ENCODE assay signal across 8 cellular contexts in the genomic region with DNA sequence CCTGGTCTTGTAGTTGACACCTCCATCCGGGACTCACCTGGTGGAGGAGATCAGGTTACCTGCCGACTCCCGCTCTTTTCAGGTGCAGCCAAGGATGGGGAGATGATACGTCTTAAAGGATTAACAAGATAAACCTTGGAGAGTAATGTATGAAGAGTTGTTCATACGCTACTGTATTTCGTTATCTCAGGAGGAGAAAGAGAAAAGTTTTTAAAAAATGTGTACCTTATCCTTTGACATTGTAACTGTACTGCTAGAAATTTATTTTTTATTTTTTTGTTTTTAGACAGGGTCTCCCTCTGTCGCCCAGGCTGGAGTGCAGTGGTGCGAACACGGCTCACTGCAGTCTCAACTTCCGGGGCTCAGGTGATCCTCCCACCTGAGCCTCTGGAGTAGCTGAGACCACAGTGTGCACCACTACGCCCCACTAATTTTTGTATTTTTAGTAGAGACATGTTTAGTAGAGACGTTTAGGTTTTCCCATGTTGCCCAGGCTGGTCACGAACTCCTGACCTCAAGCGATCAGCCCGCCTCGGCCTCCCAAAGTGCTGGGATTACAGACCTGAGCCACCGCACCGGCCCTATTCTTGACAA. TPM values are rescaled to one million over a fixed set of nuclear protein-coding genes. Genes with fewer than 3 reads are reported as not detected.
DNase-seq lines count a peak whose midpoint lies in the region; TF ChIP-seq lines count a peak whose summit lies in the region.

No MANE protein-coding gene starts in this region.

- H3K4me3 Mint-ChIP-seq in brain = peak overlapping the region; percentile 84 to 91 (median 89)

- peak overlapping the region; percentile 60 to 76 (median 71) for H3K27ac Mint-ChIP-seq in brain

- DNase-seq in BJ (ENCODE audit: low read depth) (no peak), amniotic stem cell (lab: John Stamatoyannopoulos, UW) (no peak), cerebellar nuclear complex (lab: John Stamatoyannopoulos, UW) (no peak), SIG-M5 (lab: John Stamatoyannopoulos, UW) (no peak)
- DNase-seq in activated CD4-positive, CD25-positive, alpha-beta regulatory T cell (lab: John Stamatoyannopoulos, UW) = no peak

- no peaks in the 10 kb centered on the region for H3K36me3 ChIP-seq in BJ (ENCODE audit: control insufficient read depth, insufficient read depth, low read length)
- H3K36me3 ChIP-seq in HUES48 (ENCODE audit: control insufficient read depth, insufficient read depth, low read length) = no peaks in the 10 kb centered on the region

- no peaks in the 10 kb centered on the region for H3K36me3 Mint-ChIP-seq in brain

- peak overlapping the region; percentile 86 for H3K4me3 ChIP-seq in BJ (ENCODE audit: low read depth, low read length)
- peak overlapping the region; percentile 87 for H3K4me3 ChIP-seq in HUES48 (ENCODE audit: low read depth, low read length)
- peak overlapping the region; percentile 67 for H3K4me3 ChIP-seq in mononuclear cell (ENCODE audit: low read length)

- H3K9me3 ChIP-seq in HUES48 (ENCODE audit: control insufficient read depth, insufficient read depth, low read length) (no peaks in the 10 kb centered on the region), mononuclear cell (ENCODE audit: low read depth, low read length) (no peaks in the 10 kb centered on the region)

- H3K4me1 ChIP-seq in HUES48 (ENCODE audit: control insufficient read depth, insufficient read depth, low read length) = peaks cover 15% of the 10 kb centered on the region
- peaks cover 20% of the 10 kb centered on the region for H3K4me1 ChIP-seq in mononuclear cell (ENCODE audit: insufficient read depth, low read length)

- peak overlapping the region; percentile 74 for H3K27ac ChIP-seq in HUES48 (ENCODE audit: low read depth, low read length)

- H3K9ac ChIP-seq in HUES48 (ENCODE audit: low read depth, low read length) = peak overlapping the region; percentile 76

- POLR2A ChIA-PET in BJ (lab: Charles Lee) = no interaction called here

- H3K27me3 Mint-ChIP-seq in brain = peaks cover 8% of the 10 kb centered on the region

- no peaks in the 10 kb centered on the region for H3K27me3 ChIP-seq in BJ (ENCODE audit: control insufficient read depth, insufficient read depth, low read length)
- no peaks in the 10 kb centered on the region for H3K27me3 ChIP-seq in HUES48 (ENCODE audit: control insufficient read depth, insufficient read depth, low read length)
- H3K27me3 ChIP-seq in mononuclear cell (ENCODE audit: insufficient read depth, low read length) = no peaks in the 10 kb centered on the region

- CTCF ChIA-PET in BJ (lab: Yijun Ruan, JAX) = no interaction called here

- TF ChIP-seq CTCF in BJ (IDR thresholded peaks at IDR 0.05; ENCODE audit: insufficient read depth, low read depth, low read length) (no peak), brain (conservative IDR thresholded peaks at IDR 0.05) (no peak)

- peaks cover 27% of the 10 kb centered on the region for H3K4me1 Mint-ChIP-seq in brain

- H3K9me3 Mint-ChIP-seq in brain = peaks cover 0 to 3% (median 0%) of the 10 kb centered on the region in 5 experiments

RNA-seq across cellular contexts. Expression of a gene that starts 0.8 kb away (rescaled TPM):
- 18.8 and 38.5 TPM in 2 replicates for polyA plus RNA-seq in BJ (2011; rRNA removed)
- polyA minus RNA-seq in BJ (2011; rRNA and poly(A)+ RNA removed) = 48.1 and 52.1 TPM in 2 replicates
- polyA plus RNA-seq in brain (ENCODE audit: insufficient read depth, low read depth, low replicate concordance) = 9.9 TPM
- 36.5 TPM for total RNA-seq in mononuclear cell
